In genomic region chr22:29879738-29880137, GRCh38 we compare ENCODE assay signal across 1 cellular context.
TF ChIP-seq lines count a peak whose summit lies in the region.

No MANE protein-coding gene starts in this region.

TF ChIP-seq in H1, 55 proteins besides CTCF, POLR2A, EP300 and RAD21:
- TF ChIP-seq SP1 (IDR thresholded peaks at IDR 0.05; ENCODE audit: low read depth, low read length) (peak; percentile 27; the same call in 1 of the 2 replicates), HDAC2 (IDR thresholded peaks at IDR 0.05; ENCODE audit: borderline replicate concordance in 1 of 2, low read depth in 2 of 2, low read length in 2 of 2) (no peak)
